Comparison of ENCODE assay signal across 8 cellular contexts in genomic region chr12:14770495-14771313, GRCh38. TPM values are rescaled to one million over a fixed set of nuclear protein-coding genes. Genes with fewer than 3 reads are reported as not detected.
DNase-seq lines count a peak whose midpoint lies in the region; ATAC-seq and TF ChIP-seq lines count a peak whose summit lies in the region.

No MANE protein-coding gene starts in this region.

- peaks cover 42% of the 10 kb centered on the region for H3K36me3 Mint-ChIP-seq in GM23338 (ENCODE audit: low read depth)

- 0 out of 2 replicates have a peak, but pooled peaks cover 5% of the 10 kb centered on the region for H3F3A ChIP-seq in GM23338 (replicated peaks; ENCODE audit: low read depth)
- no peaks in the 10 kb centered on the region for H3F3A ChIP-seq in neural cell (ENCODE audit: insufficient read depth, low read length, poor library complexity, severe bottlenecking)

- peak overlapping the region; percentile 98 for H3K4me3 Mint-ChIP-seq in GM23338
- H3K4me3 Mint-ChIP-seq in stimulated activated naive CD8-positive, alpha-beta T cell treated with anti-CD3 and anti-CD28 coated beads, Interleukin-15, amount 100 ng/mL, for 72 hours, result peak overlapping the region; percentile 94 to 97

- H3K27me3 Mint-ChIP-seq in GM23338 (ENCODE audit: insufficient read depth, low read depth, poor library complexity), result peaks cover 38% of the 10 kb centered on the region
- no peaks in the 10 kb centered on the region for H3K27me3 Mint-ChIP-seq in stimulated activated naive CD8-positive, alpha-beta T cell treated with anti-CD3 and anti-CD28 coated beads, Interleukin-15, amount 100 ng/mL, for 72 hours

- H3K9ac ChIP-seq in neural cell (ENCODE audit: low read length), result peak overlapping the region; percentile 74

- TF ChIP-seq RAD21 in neural cell (conservative IDR thresholded peaks at IDR 0.05), result no peak

- TF ChIP-seq EP300 in neural cell (conservative IDR thresholded peaks at IDR 0.05; ENCODE audit: poor library complexity, severe bottlenecking), result no peak

- DNase-seq in DMS79 treated with DMSO at 0.1 percent for 48 hours (lab: John Stamatoyannopoulos, UW) (peak; percentile 92), GM23338 (ENCODE audit: low spot score) (peak; percentile 95), LHCN-M2 (ENCODE audit: low read depth) (peak; percentile 93), RWPE2 (ENCODE audit: low spot score) (peak; percentile 71), foreskin fibroblast (peak; percentile 91 to 96)
- DNase-seq in activated effector memory CD4-positive, alpha-beta T cell treated with anti-CD3 and anti-CD28 coated beads, Interleukin-2, amount 50 U/mL, for 16 hours, result peak; percentile 96
- DNase-seq in stimulated activated naive CD8-positive, alpha-beta T cell treated with anti-CD3 and anti-CD28 coated beads, Interleukin-15, amount 100 ng/mL, for 72 hours, result peak; percentile 97

- H3K4me1 Mint-ChIP-seq in GM23338, result peaks cover 28% of the 10 kb centered on the region
- H3K4me1 Mint-ChIP-seq in stimulated activated naive CD8-positive, alpha-beta T cell treated with anti-CD3 and anti-CD28 coated beads, Interleukin-15, amount 100 ng/mL, for 72 hours, result peaks cover 50% of the 10 kb centered on the region

- peak overlapping the region; percentile 93 for H3K27ac ChIP-seq in GM23338 (ENCODE audit: low read depth)
- H3K27ac ChIP-seq in RWPE2 (ENCODE audit: poor library complexity, severe bottlenecking), result peak overlapping the region; percentile 82
- H3K27ac ChIP-seq in neural cell (ENCODE audit: low read length), result peak overlapping the region; percentile 78

- H3K9me3 ChIP-seq in RWPE2 (ENCODE audit: severe bottlenecking) (no peaks in the 10 kb centered on the region), neural cell (ENCODE audit: low read length) (no peaks in the 10 kb centered on the region)

- H3K9me3 Mint-ChIP-seq in GM23338, result peaks cover 25% of the 10 kb centered on the region
- H3K9me3 Mint-ChIP-seq in stimulated activated naive CD8-positive, alpha-beta T cell treated with anti-CD3 and anti-CD28 coated beads, Interleukin-15, amount 100 ng/mL, for 72 hours, result peaks cover 6 to 12% of the 10 kb centered on the region in 2 donors

- H3K4me1 ChIP-seq in GM23338 (ENCODE audit: insufficient read depth) (peaks cover 10% of the 10 kb centered on the region), RWPE2 (ENCODE audit: insufficient read depth, poor library complexity, severe bottlenecking) (peaks cover 2% of the 10 kb centered on the region)

- H3K4me3 ChIP-seq in GM23338, result peak overlapping the region; percentile 82
- peak overlapping the region; percentile 68 for H3K4me3 ChIP-seq in RWPE2 (ENCODE audit: severe bottlenecking)
- H3K4me3 ChIP-seq in foreskin fibroblast (ENCODE audit: low read depth in 1 of 2, low read length in 2 of 2), result peak overlapping the region; percentile 76 to 87
- H3K4me3 ChIP-seq in neural cell (ENCODE audit: low read length), result peak overlapping the region; percentile 72

- H3K9me2 ChIP-seq in GM23338 (ENCODE audit: insufficient read depth) (no peaks in the 10 kb centered on the region), neural cell (ENCODE audit: insufficient read depth, low read length) (no peaks in the 10 kb centered on the region)

- H3K27me3 ChIP-seq in GM23338 (ENCODE audit: insufficient read depth) (no peaks in the 10 kb centered on the region), RWPE2 (ENCODE audit: insufficient read depth, poor library complexity, severe bottlenecking) (no peaks in the 10 kb centered on the region), neural cell (ENCODE audit: insufficient read depth, low read depth, low read length) (peaks cover 39% of the 10 kb centered on the region)

- H4K20me1 ChIP-seq in GM23338 (replicated peaks; ENCODE audit: insufficient read depth) (no peaks in the 10 kb centered on the region; the same call in 1 of the 2 replicates), neural cell (ENCODE audit: insufficient read depth) (no peaks in the 10 kb centered on the region)

- H3K36me3 ChIP-seq in GM23338 (ENCODE audit: insufficient read depth), result no peaks in the 10 kb centered on the region
- H3K36me3 ChIP-seq in RWPE2 (ENCODE audit: low read depth), result no peaks in the 10 kb centered on the region
- H3K36me3 ChIP-seq in neural cell (ENCODE audit: insufficient read depth, low read length), result no peaks in the 10 kb centered on the region

- TF ChIP-seq CTCF in GM23338 (conservative IDR thresholded peaks at IDR 0.05; ENCODE audit: low read depth in 2 of 2) (0 out of 4 replicates have a peak, but pooled peaks of 1 of the 2 experiments have one; percentile 4), RWPE2 (IDR thresholded peaks at IDR 0.05; ENCODE audit: poor library complexity, severe bottlenecking) (no peak), foreskin fibroblast (IDR thresholded peaks at IDR 0.05; ENCODE audit: low read depth, low read length) (no peak), neural cell (IDR thresholded peaks at IDR 0.05; ENCODE audit: poor library complexity, severe bottlenecking) (no peak)

- ATAC-seq in GM23338 (peak; percentile 1), RWPE2 (ENCODE audit: low read depth) (peak; percentile 13)
- ATAC-seq in stimulated activated naive CD8-positive, alpha-beta T cell treated with anti-CD3 and anti-CD28 coated beads, Interleukin-15, amount 100 ng/mL, for 72 hours, result peak; percentile 46

- H3K79me2 ChIP-seq in GM23338 (replicated peaks; ENCODE audit: insufficient read depth) (peaks cover 43% of the 10 kb centered on the region), neural cell (replicated peaks; ENCODE audit: insufficient read depth, low read length) (no peaks in the 10 kb centered on the region)

- H3K27ac Mint-ChIP-seq in GM23338, result peak overlapping the region; percentile 100
- peak overlapping the region; percentile 99 to 100 for H3K27ac Mint-ChIP-seq in stimulated activated naive CD8-positive, alpha-beta T cell treated with anti-CD3 and anti-CD28 coated beads, Interleukin-15, amount 100 ng/mL, for 72 hours

- H2AFZ ChIP-seq in GM23338, result no peak overlapping the region
- peak overlapping the region; percentile 74 for H2AFZ ChIP-seq in neural cell (ENCODE audit: low read depth, low read length)

- H3K4me2 ChIP-seq in GM23338 (peak overlapping the region; percentile 72), neural cell (ENCODE audit: low read length) (peak overlapping the region; percentile 67)

TF ChIP-seq in GM23338, 12 proteins besides CTCF, POLR2A, EP300 and RAD21 (continues in another document):
- TF ChIP-seq ZNF331 (CRISPR knock-in tag; IDR thresholded peaks at IDR 0.05; ENCODE audit: low read depth), result no peak
- peak; percentile 77 for TF ChIP-seq ETS1 (IDR thresholded peaks at IDR 0.05)
- TF ChIP-seq JUNB (IDR thresholded peaks at IDR 0.05; ENCODE audit: unreplicated experiment), result no peak
- no peak for TF ChIP-seq CREB1 (CRISPR knock-in tag; IDR thresholded peaks at IDR 0.05; ENCODE audit: low read depth)

TF ChIP-seq in neural cell, 6 proteins besides CTCF, POLR2A, EP300 and RAD21:
- TF ChIP-seq SMC3 (conservative IDR thresholded peaks at IDR 0.05; ENCODE audit: poor library complexity), result no peak
- peak; percentile 66 for TF ChIP-seq POLR2AphosphoS5 (IDR thresholded peaks at IDR 0.05)
- no peak for TF ChIP-seq MXI1 (conservative IDR thresholded peaks at IDR 0.05; ENCODE audit: poor library complexity, severe bottlenecking)
- TF ChIP-seq TAF1 (IDR thresholded peaks at IDR 0.05; ENCODE audit: low read depth), result peak; percentile 21
- TF ChIP-seq, protein P1, sequence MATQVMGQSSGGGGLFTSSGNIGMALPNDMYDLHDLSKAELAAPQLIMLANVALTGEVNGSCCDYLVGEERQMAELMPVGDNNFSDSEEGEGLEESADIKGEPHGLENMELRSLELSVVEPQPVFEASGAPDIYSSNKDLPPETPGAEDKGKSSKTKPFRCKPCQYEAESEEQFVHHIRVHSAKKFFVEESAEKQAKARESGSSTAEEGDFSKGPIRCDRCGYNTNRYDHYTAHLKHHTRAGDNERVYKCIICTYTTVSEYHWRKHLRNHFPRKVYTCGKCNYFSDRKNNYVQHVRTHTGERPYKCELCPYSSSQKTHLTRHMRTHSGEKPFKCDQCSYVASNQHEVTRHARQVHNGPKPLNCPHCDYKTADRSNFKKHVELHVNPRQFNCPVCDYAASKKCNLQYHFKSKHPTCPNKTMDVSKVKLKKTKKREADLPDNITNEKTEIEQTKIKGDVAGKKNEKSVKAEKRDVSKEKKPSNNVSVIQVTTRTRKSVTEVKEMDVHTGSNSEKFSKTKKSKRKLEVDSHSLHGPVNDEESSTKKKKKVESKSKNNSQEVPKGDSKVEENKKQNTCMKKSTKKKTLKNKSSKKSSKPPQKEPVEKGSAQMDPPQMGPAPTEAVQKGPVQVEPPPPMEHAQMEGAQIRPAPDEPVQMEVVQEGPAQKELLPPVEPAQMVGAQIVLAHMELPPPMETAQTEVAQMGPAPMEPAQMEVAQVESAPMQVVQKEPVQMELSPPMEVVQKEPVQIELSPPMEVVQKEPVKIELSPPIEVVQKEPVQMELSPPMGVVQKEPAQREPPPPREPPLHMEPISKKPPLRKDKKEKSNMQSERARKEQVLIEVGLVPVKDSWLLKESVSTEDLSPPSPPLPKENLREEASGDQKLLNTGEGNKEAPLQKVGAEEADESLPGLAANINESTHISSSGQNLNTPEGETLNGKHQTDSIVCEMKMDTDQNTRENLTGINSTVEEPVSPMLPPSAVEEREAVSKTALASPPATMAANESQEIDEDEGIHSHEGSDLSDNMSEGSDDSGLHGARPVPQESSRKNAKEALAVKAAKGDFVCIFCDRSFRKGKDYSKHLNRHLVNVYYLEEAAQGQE (IDR thresholded peaks at IDR 0.05; ENCODE audit: borderline replicate concordance), result peak; percentile 12
- no peak for TF ChIP-seq EZH2 (IDR thresholded peaks at IDR 0.05; ENCODE audit: borderline replicate concordance, insufficient read depth, low read length, poor library complexity, severe bottlenecking)

RNA-seq across cellular contexts. Expression of gene WBP11, which starts 32.6 kb away (rescaled TPM):
- 33.8 and 57.1 TPM in 2 replicates for total RNA-seq in GM23338 (2014; rRNA removed; shearing (Covaris generic))
- 138 and 148 TPM in 2 replicates for polyA plus RNA-seq in GM23338 (2016; fragmentation: Nextera tagmentation; extraction: Ambion mirVana)
- total RNA-seq in LHCN-M2 (2014; rRNA removed), result 20.3 and 23.4 TPM in 2 replicates
- polyA plus RNA-seq in LHCN-M2 (2012), result 22.9 TPM
- 11.2 and 12.9 TPM in 2 replicates for polyA plus RNA-seq in neural cell
- 27.0 and 37.7 TPM in 2 replicates for polyA minus RNA-seq in neural cell

RNA-seq across cellular contexts. Expression of gene C12orf60, which starts 32.8 kb away (rescaled TPM):
- 1.7 and 1.9 TPM in 2 replicates for total RNA-seq in GM23338 (2014; rRNA removed; shearing (Covaris generic))
- polyA plus RNA-seq in GM23338 (2016; fragmentation: Nextera tagmentation; extraction: Ambion mirVana) (1.3 and 2.3 TPM in 2 replicates), neural cell (3.8 and 4.8 TPM in 2 replicates)
- 1.5 and 3.2 TPM in 2 replicates for total RNA-seq in LHCN-M2 (2014; rRNA removed)
- 0.68 TPM for polyA plus RNA-seq in LHCN-M2 (2012)
- 2.2 and 2.5 TPM in 2 replicates for polyA minus RNA-seq in neural cell

RNA-seq across cellular contexts. Expression of gene SMCO3, which starts 43.3 kb away (rescaled TPM):
- total RNA-seq in GM23338 (2014; rRNA removed; shearing (Covaris generic)), result not detected in 2 replicates
- 0.13 TPM in 1 of 2 replicates, not detected in the other for polyA plus RNA-seq in GM23338 (2016; fragmentation: Nextera tagmentation; extraction: Ambion mirVana)
- not detected in 2 replicates for total RNA-seq in LHCN-M2 (2014; rRNA removed)
- 0.05 TPM for polyA plus RNA-seq in LHCN-M2 (2012)
- 2.7 and 3.7 TPM in 2 replicates for polyA plus RNA-seq in neural cell
- 6.1 and 10.7 TPM in 2 replicates for polyA minus RNA-seq in neural cell

Comparison
In these comparisons a context has a peak if more than half of its experiments do, and no peak if none do; other contexts are left out.
1. Peak in every context shown above with its lines: DNase-seq, ATAC-seq, H3K4me3 ChIP-seq and H3K27ac ChIP-seq.